Comparison of ENCODE assay signal across 12 cellular contexts in the genomic region with DNA sequence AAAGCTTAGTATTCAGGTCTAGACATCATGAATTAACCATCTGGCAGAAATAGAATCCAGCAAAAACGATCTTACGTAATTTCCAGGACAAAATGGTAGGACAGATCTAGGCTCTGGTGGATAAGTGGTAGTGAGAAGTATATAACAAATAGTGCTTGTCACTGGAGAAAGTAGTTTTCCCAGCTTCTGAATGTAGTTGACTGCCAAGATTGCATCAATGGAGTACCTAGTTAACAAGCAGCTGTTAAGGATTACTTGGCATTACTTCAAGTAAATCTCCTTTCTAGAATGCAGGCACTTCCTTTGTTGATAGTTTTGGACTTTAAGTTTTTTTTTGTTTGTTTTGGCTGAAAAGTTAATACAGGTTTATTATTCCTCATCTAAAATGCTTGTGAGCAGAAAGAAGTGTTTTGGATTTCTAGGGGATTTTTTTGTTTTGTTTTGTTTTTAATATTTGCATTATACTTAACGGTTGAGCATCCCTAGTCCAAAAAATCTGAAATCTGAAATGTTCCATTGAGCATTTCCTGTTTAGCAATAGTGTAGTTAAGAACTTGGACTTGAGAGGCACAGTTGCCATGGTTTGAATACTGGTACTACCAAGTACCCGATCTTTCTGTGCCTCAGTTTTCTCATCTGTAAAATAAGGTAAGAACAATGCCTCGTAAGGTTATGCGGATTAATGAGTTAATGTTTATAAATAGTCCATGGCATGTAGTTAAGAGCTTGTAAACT. TPM values are rescaled to one million over a fixed set of nuclear protein-coding genes. Genes with fewer than 3 reads are reported as not detected.
DNase-seq lines count a peak whose midpoint lies in the region; ATAC-seq, FAIRE-seq and TF ChIP-seq lines count a peak whose summit lies in the region.
"Had no signal": no experiment of that assay in that cellular context is flagged by ENCODE, and none has a peak within 500 bp of the region (broad histone marks: within the 10 kb centered on the region; RNA-seq: fewer than 3 reads in every experiment).

No MANE protein-coding gene starts in this region.

- no peak overlapping the region for H3K9ac ChIP-seq in mesenchymal stem cell (ENCODE audit: low read length)
- H3K9ac ChIP-seq: BLaER1 treated with 17β-estradiol and CSF1 and Interleukin-3, amounts not matched to agents 10 nM and 100 nM had no signal

- H3K18ac ChIP-seq in mesenchymal stem cell (ENCODE audit: low read depth in 1 of 2, low read length in 2 of 2) = no peak overlapping the region

- no peak overlapping the region for H3K4ac ChIP-seq in mesenchymal stem cell (ENCODE audit: low read depth in 1 of 2, low read length in 2 of 2)

- no peak overlapping the region for H3K4me2 ChIP-seq in mesenchymal stem cell (ENCODE audit: low read length, poor library complexity, severe bottlenecking)
- H3K4me2 ChIP-seq: BLaER1 treated with 17β-estradiol and CSF1 and Interleukin-3, amounts not matched to agents 10 nM and 100 nM had no signal

- no peak overlapping the region for H4K8ac ChIP-seq in mesenchymal stem cell (ENCODE audit: low read length)

- H3K36me3 ChIP-seq in mesenchymal stem cell (ENCODE audit: control insufficient read depth in 1 of 2, insufficient read depth in 2 of 2, low read depth in 1 of 2, low read length in 2 of 2) = peaks cover 0 to 26% of the 10 kb centered on the region in 2 experiments

- 99% methylated on average over 6 of the region's 6 CpGs for WGBS in mesenchymal stem cell

- peaks cover 1% of the 10 kb centered on the region for H3K4me1 ChIP-seq in mesenchymal stem cell (ENCODE audit: control insufficient read depth, insufficient read depth, low read depth, low read length)

- H3K79me1 ChIP-seq in mesenchymal stem cell (replicated peaks; ENCODE audit: low read length, poor library complexity, severe bottlenecking) = peaks cover 16% of the 10 kb centered on the region

- no peak overlapping the region for H3K23ac ChIP-seq in mesenchymal stem cell (ENCODE audit: low read length in 2 of 2)

- no peak for ATAC-seq in HG02884 (IDR thresholded peaks at IDR 0.05; ENCODE audit: unreplicated experiment)

- no peak overlapping the region for H3K27ac ChIP-seq in mesenchymal stem cell (ENCODE audit: low read length, poor library complexity, severe bottlenecking)
- H3K27ac ChIP-seq: BLaER1 treated with 17β-estradiol and CSF1 and Interleukin-3, amounts not matched to agents 10 nM and 100 nM had no signal

- H3K27me3 ChIP-seq in mesenchymal stem cell (ENCODE audit: control insufficient read depth in 1 of 2, insufficient read depth in 1 of 2, low read length in 2 of 2) = no peaks in the 10 kb centered on the region
- H3K27me3 ChIP-seq: BLaER1 treated with 17β-estradiol and CSF1 and Interleukin-3, amounts not matched to agents 10 nM and 100 nM had no signal

- no peaks in the 10 kb centered on the region for H3K9me3 ChIP-seq in mesenchymal stem cell (ENCODE audit: control insufficient read depth, low read length)

- no peak overlapping the region for H2BK120ac ChIP-seq in mesenchymal stem cell (ENCODE audit: low read depth, low read length)

- no peak overlapping the region for H2AK5ac ChIP-seq in mesenchymal stem cell (ENCODE audit: low read length, severe bottlenecking)

- no peak overlapping the region for H4K91ac ChIP-seq in mesenchymal stem cell (ENCODE audit: low read length)

- TF ChIP-seq CTCF in D721Med (IDR thresholded peaks at IDR 0.05; ENCODE audit: insufficient read depth, missing control alignments) = no peak

- no peak overlapping the region for H2BK15ac ChIP-seq in mesenchymal stem cell (ENCODE audit: low read depth, poor library complexity, severe bottlenecking)

- no peak overlapping the region for H2BK5ac ChIP-seq in mesenchymal stem cell (ENCODE audit: low read depth, low read length, poor library complexity, severe bottlenecking)

- no peak overlapping the region for H2BK12ac ChIP-seq in mesenchymal stem cell (ENCODE audit: low read length in 2 of 2)

- DNase-seq in D721Med (ENCODE audit: insufficient read length, low spot score) = no peak
- peak; percentile 65 for DNase-seq in NCI-H1105 (lab: John Stamatoyannopoulos, UW)
- DNase-seq in dermis blood vessel endothelial cell = peak; percentile 86
- DNase-seq in mesenchymal stem cell = peak; percentile 63
- DNase-seq in NCI-H128 (lab: John Stamatoyannopoulos, UW; ENCODE audit: unreplicated experiment) = no peak
- no peak for DNase-seq in KG1 (lab: John Stamatoyannopoulos, UW)
- DNase-seq in activated T-cell treated with anti-CD3 and anti-CD28 coated beads for 4 hours = no peak
- DNase-seq: endodermal cell; NCI-H2081; stimulated activated naive CD4-positive, alpha-beta T cell treated with Interleukin-2 at 50 U/mL for 16 hours had no signal

- FAIRE-seq in D721Med (lab: Jason Lieb, UNC) = peak; percentile 58

- no peak overlapping the region for H3K14ac ChIP-seq in mesenchymal stem cell (ENCODE audit: low read length in 2 of 2)

- H3K4me3 ChIP-seq in mesenchymal stem cell (ENCODE audit: insufficient read depth in 1 of 2, low read depth in 1 of 2, low read length in 2 of 2) = no peak overlapping the region
- H3K4me3 ChIP-seq: BLaER1 treated with 17β-estradiol and CSF1 and Interleukin-3, amounts not matched to agents 10 nM and 100 nM had no signal

- H2AFZ ChIP-seq in mesenchymal stem cell (ENCODE audit: low read depth, low read length) = no peak overlapping the region

RNA-seq across cellular contexts. Expression of a gene that starts 20.3 kb away (rescaled TPM):
- 31.8 and 46.5 TPM in 2 replicates for total RNA-seq in dermis blood vessel endothelial cell
- 19.9 TPM for polyA plus RNA-seq in mesenchymal stem cell (2013, experiment 1 of 2)
- polyA plus RNA-seq in mesenchymal stem cell (2013, experiment 2 of 2) = 20.4 TPM

RNA-seq across cellular contexts. Expression of a gene that starts 20.4 kb away (rescaled TPM):
- 39.7 and 41.0 TPM in 2 replicates for total RNA-seq in dermis blood vessel endothelial cell
- 11.2 TPM for polyA plus RNA-seq in mesenchymal stem cell (2013, experiment 1 of 2)
- polyA plus RNA-seq in mesenchymal stem cell (2013, experiment 2 of 2) = 11.4 TPM

RNA-seq across cellular contexts. Expression of a gene that starts 36.8 kb away (rescaled TPM):
- 43.9 and 85.5 TPM in 2 replicates for total RNA-seq in dermis blood vessel endothelial cell
- 68.9 TPM for polyA plus RNA-seq in mesenchymal stem cell (2013, experiment 1 of 2)
- 68.3 TPM for polyA plus RNA-seq in mesenchymal stem cell (2013, experiment 2 of 2)

RNA-seq across cellular contexts. Expression of a gene that starts 37.1 kb away (rescaled TPM):
- 11.2 and 17.5 TPM in 2 replicates for total RNA-seq in dermis blood vessel endothelial cell
- 8.0 TPM for polyA plus RNA-seq in mesenchymal stem cell (2013, experiment 1 of 2)
- polyA plus RNA-seq in mesenchymal stem cell (2013, experiment 2 of 2) = 7.7 TPM

RNA-seq across cellular contexts. Expression of a gene that starts 51.0 kb away (rescaled TPM):
- total RNA-seq in dermis blood vessel endothelial cell = 5.1 and 6.8 TPM in 2 replicates
- polyA plus RNA-seq in mesenchymal stem cell (2013, experiment 1 of 2) = 8.4 TPM
- polyA plus RNA-seq in mesenchymal stem cell (2013, experiment 2 of 2) = 7.2 TPM

Comparison
In these comparisons a context has a peak if more than half of its experiments do, and no peak if none do; other contexts are left out.
1. DNase-seq: peak in NCI-H1105 (single experiment), dermis blood vessel endothelial cell (single experiment) and mesenchymal stem cell (single experiment); none in D721Med (single experiment), NCI-H128 (single experiment), KG1 (single experiment) and activated T-cell treated with anti-CD3 and anti-CD28 coated beads for 4 hours (single experiment).